8 cellular contexts compared by ENCODE assay signal in genomic region chr5:145466533-145466932, GRCh38.
"Had no signal": no experiment of that assay in that cellular context is flagged by ENCODE, and none has a peak within 500 bp of the region (broad histone marks: within the 10 kb centered on the region; RNA-seq: fewer than 3 reads in every experiment).

No MANE protein-coding gene starts in this region.

- H3K4me3 Mint-ChIP-seq: GM23338, H9, IgD-negative memory B cell had no signal

- H3K9me3 Mint-ChIP-seq: GM23338, H9 had no signal

- H2AFZ ChIP-seq: GM23338 had no signal

- H3K36me3 Mint-ChIP-seq: IgD-negative memory B cell had no signal

- H3K4me1 Mint-ChIP-seq: IgD-negative memory B cell had no signal

- ATAC-seq: GM23338 had no signal

- FAIRE-seq: H1, H54, HTR-8/SVneo had no signal

- H3K4me3 ChIP-seq: GM23338 had no signal

- DNase-seq: H9, HCEC 1CT, KBM-7 had no signal

- H3K27me3 Mint-ChIP-seq: IgD-negative memory B cell had no signal

- H3K4me2 ChIP-seq: GM23338 had no signal

- H3K27ac Mint-ChIP-seq: GM23338, H9, IgD-negative memory B cell had no signal
